2 cellular contexts compared by ENCODE assay signal in the genomic region with DNA sequence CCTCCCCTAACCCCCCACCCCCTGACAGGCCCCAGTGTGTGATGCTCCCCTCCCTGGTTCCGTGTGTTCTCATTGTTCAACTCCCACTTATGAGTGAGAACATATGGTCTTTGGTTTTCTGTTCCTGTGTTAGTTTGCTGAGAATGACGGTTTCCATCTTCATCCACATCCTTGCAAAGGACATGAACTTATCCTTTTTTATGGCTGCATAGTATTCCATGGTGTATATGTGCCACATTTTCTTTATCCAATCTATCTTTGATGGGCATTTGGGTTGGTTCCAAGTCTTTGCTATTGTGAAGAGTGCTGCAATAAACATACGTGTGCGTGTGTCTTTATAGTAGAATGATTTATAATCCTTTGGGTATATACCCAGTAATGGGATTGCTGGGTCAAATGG. TPM values are rescaled to one million over a fixed set of nuclear protein-coding genes. Genes with fewer than 3 reads are reported as not detected.
"Had no signal": no experiment of that assay in that cellular context is flagged by ENCODE, and none has a peak within 500 bp of the region (broad histone marks: within the 10 kb centered on the region; RNA-seq: fewer than 3 reads in every experiment).

No MANE protein-coding gene starts in this region.

RNA-seq across cellular contexts. Expression of gene CDX4, which starts 45.3 kb away (rescaled TPM):
- total RNA-seq: G401, GM12878 had no signal
- polyA plus RNA-seq: GM12878 had no signal
